8 cellular contexts compared by ENCODE assay signal in genomic region chr15:89416339-89417183, GRCh38.
DNase-seq lines count a peak whose midpoint lies in the region; ATAC-seq and TF ChIP-seq lines count a peak whose summit lies in the region.

No MANE protein-coding gene starts in this region.

- H3K27ac Mint-ChIP-seq in CD8-positive, alpha-beta T cell = no peak overlapping the region
- no peak overlapping the region for H3K27ac Mint-ChIP-seq in neural crest cell (ENCODE audit: unreplicated experiment)

- H3K36me3 Mint-ChIP-seq in CD8-positive, alpha-beta T cell = no peaks in the 10 kb centered on the region
- no peaks in the 10 kb centered on the region for H3K36me3 Mint-ChIP-seq in neural crest cell (ENCODE audit: low read depth)

- CTCF ChIA-PET in CD8-positive, alpha-beta T cell (lab: Charles Lee) = interaction anchor here (1.2 kb wide), 2 partner anchors 11 to 15 kb away, joined by 4 to 5 read pairs; no protein-coding TSS in a partner anchor

- POLR2A ChIA-PET in CD8-positive, alpha-beta T cell (lab: Charles Lee) = no interaction called here

- DNase-seq in CD8-positive, alpha-beta T cell = peak; percentile 24 to 68 (median 55)
- DNase-seq in NOMO-1 treated with DMSO at 0.1 percent for 48 hours (lab: John Stamatoyannopoulos, UW; ENCODE audit: unreplicated experiment) (peak; percentile 76), neural crest cell (ENCODE audit: low read depth, low spot score) (peak; percentile 86), thyroid gland (peak; percentile 34 to 35)
- peak; percentile 63 to 71 (median 63) for DNase-seq in activated CD8-positive, alpha-beta memory T cell treated with anti-CD3 and anti-CD28 coated beads for 48 hours (ENCODE audit: low read depth in 2 of 3, low spot score in 2 of 3)

- peaks cover 8% of the 10 kb centered on the region for H3K4me1 ChIP-seq in CD8-positive, alpha-beta T cell (ENCODE audit: insufficient read depth, low read length)
- peaks cover 0 to under 1% of the 10 kb centered on the region in 2 donors for H3K4me1 ChIP-seq in thyroid gland

- peaks cover 77% of the 10 kb centered on the region for H3K27me3 Mint-ChIP-seq in CD8-positive, alpha-beta T cell (ENCODE audit: low read depth)
- peaks cover 98% of the 10 kb centered on the region for H3K27me3 Mint-ChIP-seq in neural crest cell (ENCODE audit: low read depth)

- no peaks in the 10 kb centered on the region for H3K36me3 ChIP-seq in CD8-positive, alpha-beta T cell (ENCODE audit: insufficient read depth, low read length)
- no peaks in the 10 kb centered on the region for H3K36me3 ChIP-seq in thyroid gland

- peak; percentile 86 for ATAC-seq in CD8-positive, alpha-beta T cell
- peak; percentile 94 for ATAC-seq in GM19351 (IDR thresholded peaks at IDR 0.05; ENCODE audit: unreplicated experiment)
- peak; percentile 85 for ATAC-seq in HG03442 (IDR thresholded peaks at IDR 0.05; ENCODE audit: unreplicated experiment)
- peak; percentile 79 for ATAC-seq in esophagus mucosa

- WGBS in thyroid gland, 2 donors = 5 to 11% methylated on average over 23 to 27 of the region's 47 CpGs

- intact Hi-C loops in CD8-positive, alpha-beta T cell (cut with DNase I, micrococcal nuclease) = no loop called here
- intact Hi-C loops in thyroid gland (cut with DNase I) = loop anchor here (5.0 kb wide), 1 partner anchor 54 kb away; no protein-coding TSS in a partner anchor

- H3K4me3 Mint-ChIP-seq in CD8-positive, alpha-beta T cell = no peak overlapping the region
- H3K4me3 Mint-ChIP-seq in neural crest cell = peak overlapping the region; percentile 48

- H3K4me1 Mint-ChIP-seq in CD8-positive, alpha-beta T cell (ENCODE audit: low read depth) = peaks cover 15% of the 10 kb centered on the region
- peaks cover 22% of the 10 kb centered on the region for H3K4me1 Mint-ChIP-seq in neural crest cell

- TF ChIP-seq POLR2A in thyroid gland (IDR thresholded peaks at IDR 0.05) = no peak

- no peaks in the 10 kb centered on the region for H3K9me3 Mint-ChIP-seq in CD8-positive, alpha-beta T cell
- H3K9me3 Mint-ChIP-seq in neural crest cell = no peaks in the 10 kb centered on the region

- TF ChIP-seq CTCF in CD8-positive, alpha-beta T cell (IDR thresholded peaks at IDR 0.05) = peak; percentile 61
- TF ChIP-seq CTCF in neural crest cell (conservative IDR thresholded peaks at IDR 0.05) = peak; percentile 89
- TF ChIP-seq CTCF in thyroid gland (IDR thresholded peaks at IDR 0.05) = peak in 5 of 6 experiments; percentile 22 to 61 (median 44)

- no peak overlapping the region for H3K4me3 ChIP-seq in CD8-positive, alpha-beta T cell (ENCODE audit: low read depth, low read length)
- H3K4me3 ChIP-seq in thyroid gland (replicated peaks in 1 of 3) = no peak overlapping the region

- peaks cover 53% of the 10 kb centered on the region for H3K27me3 ChIP-seq in CD8-positive, alpha-beta T cell (ENCODE audit: insufficient read depth, low read length)
- H3K27me3 ChIP-seq in thyroid gland = peaks cover 7% of the 10 kb centered on the region

- no peak overlapping the region for H3K27ac ChIP-seq in CD8-positive, alpha-beta T cell (ENCODE audit: low read depth, low read length)
- no peak overlapping the region for H3K27ac ChIP-seq in thyroid gland

- H3K9me3 ChIP-seq in CD8-positive, alpha-beta T cell (ENCODE audit: low read length) = no peaks in the 10 kb centered on the region
- no peaks in the 10 kb centered on the region for H3K9me3 ChIP-seq in thyroid gland

Comparison
In these comparisons a context has a peak if more than half of its experiments do, and no peak if none do; other contexts are left out.
1. DNase-seq: peak in every context shown above with its lines; median percentile 86 in neural crest cell; 76 in NOMO-1 treated with DMSO at 0.1 percent for 48 hours; 63 in activated CD8-positive, alpha-beta memory T cell treated with anti-CD3 and anti-CD28 coated beads for 48 hours; 55 in CD8-positive, alpha-beta T cell; 34 in thyroid gland.